ENCODE assay signal across 18 cellular contexts in the genomic region with DNA sequence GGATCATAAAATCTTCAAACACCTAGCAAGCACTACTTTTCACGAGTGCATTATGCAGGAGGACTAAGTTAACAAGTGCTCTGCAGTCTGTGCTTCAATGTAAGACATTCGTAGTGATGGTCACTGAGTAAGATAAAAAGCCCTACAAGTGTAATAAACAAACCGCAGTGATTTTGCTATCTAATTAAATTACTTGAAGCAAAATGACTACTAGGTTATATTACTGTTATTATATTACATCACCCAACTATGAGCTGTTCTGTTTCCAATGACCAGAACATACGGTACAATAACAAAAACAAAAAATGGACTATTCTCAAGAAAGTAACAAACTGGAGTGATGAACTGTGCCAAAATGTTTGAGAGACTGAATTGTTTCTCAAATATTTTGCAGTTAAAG. TPM values are rescaled to one million over a fixed set of nuclear protein-coding genes. Genes with fewer than 3 reads are reported as not detected.
DNase-seq lines count a peak whose midpoint lies in the region; ATAC-seq and TF ChIP-seq lines count a peak whose summit lies in the region.
"Had no signal": no experiment of that assay in that cellular context is flagged by ENCODE, and none has a peak within 500 bp of the region (broad histone marks: within the 10 kb centered on the region; RNA-seq: fewer than 3 reads in every experiment).

No MANE protein-coding gene starts in this region.

- H3K36me3 Mint-ChIP-seq in naive thymus-derived CD4-positive, alpha-beta T cell: peaks cover 0 to 28% (median 5%) of the 10 kb centered on the region in 5 donors

- H3K4me3 ChIP-seq in SU-DHL-6 (ENCODE audit: insufficient read depth, low read length, poor library complexity, severe bottlenecking) (no peak overlapping the region), skeletal muscle satellite cell (ENCODE audit: low read length) (no peak overlapping the region)
- H3K4me3 ChIP-seq in naive thymus-derived CD4-positive, alpha-beta T cell (ENCODE audit: low read length): no peak overlapping the region
- H3K4me3 ChIP-seq: BLaER1 treated with 17β-estradiol and CSF1 and Interleukin-3, amounts not matched to agents 10 nM and 100 nM had no signal

- CTCF ChIA-PET in naive thymus-derived CD4-positive, alpha-beta T cell (lab: Charles Lee): no interaction called here

- peak overlapping the region; percentile 29 for H3K9ac ChIP-seq in SU-DHL-6 (ENCODE audit: low read length)
- H3K9ac ChIP-seq in skeletal muscle satellite cell (ENCODE audit: low read depth, low read length): no peak overlapping the region

- H3K4me1 ChIP-seq in skeletal muscle satellite cell (ENCODE audit: control insufficient read depth, insufficient read depth, low read length): peaks cover 17% of the 10 kb centered on the region
- H3K4me1 ChIP-seq in naive thymus-derived CD4-positive, alpha-beta T cell (ENCODE audit: control insufficient read depth in 2 of 2, insufficient read depth in 2 of 2, low read length in 2 of 2): peaks cover 0 to 3% of the 10 kb centered on the region in 2 donors

- H3K27me3 ChIP-seq in SU-DHL-6 (ENCODE audit: low read length): no peaks in the 10 kb centered on the region
- no peaks in the 10 kb centered on the region for H3K27me3 ChIP-seq in skeletal muscle satellite cell (ENCODE audit: control insufficient read depth, insufficient read depth, low read length)
- no peaks in the 10 kb centered on the region for H3K27me3 ChIP-seq in naive thymus-derived CD4-positive, alpha-beta T cell (ENCODE audit: control insufficient read depth in 2 of 2, insufficient read depth in 2 of 2, low read length in 2 of 2)
- H3K27me3 ChIP-seq: BLaER1 treated with 17β-estradiol and CSF1 and Interleukin-3, amounts not matched to agents 10 nM and 100 nM had no signal

- H2AFZ ChIP-seq in SU-DHL-6 (ENCODE audit: low read depth, low read length, severe bottlenecking): no peak overlapping the region

- H3K4me2 ChIP-seq in SU-DHL-6 (ENCODE audit: low read depth, low read length, poor library complexity, severe bottlenecking) (peak overlapping the region; percentile 70), skeletal muscle satellite cell (ENCODE audit: low read length) (peak overlapping the region; percentile 23)

- H3K4me1 Mint-ChIP-seq in naive thymus-derived CD4-positive, alpha-beta T cell: peaks cover 16 to 50% (median 35%) of the 10 kb centered on the region in 7 donors

- no peaks in the 10 kb centered on the region for H3K9me3 ChIP-seq in SU-DHL-6 (ENCODE audit: insufficient read depth, low read length)
- no peaks in the 10 kb centered on the region for H3K9me3 ChIP-seq in skeletal muscle satellite cell (replicated peaks; ENCODE audit: low read length)
- no peaks in the 10 kb centered on the region for H3K9me3 ChIP-seq in naive thymus-derived CD4-positive, alpha-beta T cell (ENCODE audit: control insufficient read depth in 2 of 3, low read length in 3 of 3)
- H3K9me3 ChIP-seq: BLaER1 treated with 17β-estradiol and CSF1 and Interleukin-3, amounts not matched to agents 10 nM and 100 nM had no signal

- peaks cover 62% of the 10 kb centered on the region for H3K79me2 ChIP-seq in SU-DHL-6 (ENCODE audit: insufficient read depth, low read length)

- peaks cover 9% of the 10 kb centered on the region for H3K36me3 ChIP-seq in SU-DHL-6 (ENCODE audit: low read length)
- peaks cover 7% of the 10 kb centered on the region for H3K36me3 ChIP-seq in skeletal muscle satellite cell (ENCODE audit: insufficient read depth, low read length)
- peaks cover 0 to 12% (median 0%) of the 10 kb centered on the region in 3 experiments for H3K36me3 ChIP-seq in naive thymus-derived CD4-positive, alpha-beta T cell (ENCODE audit: control insufficient read depth in 2 of 3, insufficient read depth in 3 of 3, low read length in 3 of 3)

- DNase-seq in HCEC 1CT: peak; percentile 43
- peak; percentile 56 for DNase-seq in fibroblast of peridontal ligament (ENCODE audit: extremely low read depth)
- no peak for DNase-seq in activated CD4-positive, alpha-beta T cell treated with anti-CD3 and anti-CD28 coated beads, Interleukin-2, amount 50 U/mL, for 1 hour
- DNase-seq in stimulated activated naive CD8-positive, alpha-beta T cell treated with anti-CD3 and anti-CD28 coated beads, Interleukin-15, Interleukin-2, amounts not matched to agents 100 U/mL and 50 U/mL, for 24 hours: no peak
- no peak for DNase-seq in naive thymus-derived CD4-positive, alpha-beta T cell
- DNase-seq: DMS153, GOT3, KG1, NCI-H1092, NCI-H187, NCI-H446 treated with DMSO at 0.1 percent for 48 hours, NCI-H774 had no signal

- H4K20me1 ChIP-seq in SU-DHL-6 (ENCODE audit: low read depth, low read length): no peaks in the 10 kb centered on the region

- intact Hi-C loops in naive thymus-derived CD4-positive, alpha-beta T cell (cut with micrococcal nuclease): no loop called here

- peak overlapping the region; percentile 87 for H3K27ac ChIP-seq in SU-DHL-6 (ENCODE audit: low read depth, low read length)
- no peak overlapping the region for H3K27ac ChIP-seq in naive thymus-derived CD4-positive, alpha-beta T cell (ENCODE audit: low read depth, low read length)

- no peak overlapping the region for H3K4me3 Mint-ChIP-seq in naive thymus-derived CD4-positive, alpha-beta T cell

- peaks cover 46% of the 10 kb centered on the region for H3F3A ChIP-seq in SU-DHL-6 (ENCODE audit: insufficient read depth)

- peaks cover 0 to 2% (median 0%) of the 10 kb centered on the region in 11 donors for H3K9me3 Mint-ChIP-seq in naive thymus-derived CD4-positive, alpha-beta T cell

- POLR2A ChIA-PET in naive thymus-derived CD4-positive, alpha-beta T cell (lab: Charles Lee): no interaction called here

- TF ChIP-seq CTCF in SU-DHL-6 (IDR thresholded peaks at IDR 0.05; ENCODE audit: insufficient read depth, low read length, poor library complexity, severe bottlenecking): no peak

- H3K27ac Mint-ChIP-seq in naive thymus-derived CD4-positive, alpha-beta T cell: no peak overlapping the region

- no peak for ATAC-seq in stimulated activated naive CD8-positive, alpha-beta T cell treated with anti-CD3 and anti-CD28 coated beads, Interleukin-15, Interleukin-2, amounts not matched to agents 100 U/mL and 50 U/mL, for 24 hours
- ATAC-seq in naive thymus-derived CD4-positive, alpha-beta T cell: no peak
- ATAC-seq: Panc1, Right ventricle myocardium inferior had no signal

- no peaks in the 10 kb centered on the region for H3K27me3 Mint-ChIP-seq in naive thymus-derived CD4-positive, alpha-beta T cell

- no peaks in the 10 kb centered on the region for H3K9me2 ChIP-seq in SU-DHL-6 (replicated peaks; ENCODE audit: insufficient read depth, low read length)

RNA-seq across cellular contexts. Expression of a gene that starts 11.2 kb away (rescaled TPM):
- total RNA-seq in skeletal muscle satellite cell (2012; rRNA removed): under 0.01 and 0.22 TPM in 2 replicates
- not detected for total RNA-seq in naive thymus-derived CD4-positive, alpha-beta T cell
- polyA plus RNA-seq in naive thymus-derived CD4-positive, alpha-beta T cell: not detected
- total RNA-seq: MCF 10A, Right ventricle myocardium inferior had no signal

RNA-seq across cellular contexts. Expression of a gene that starts 12.8 kb away (rescaled TPM):
- 50.2 and 57.3 TPM in 2 replicates for total RNA-seq in skeletal muscle satellite cell (2012; rRNA removed)
- 10 to 100 TPM; 26.8 to 41.7 (median 37.2) TPM for total RNA-seq in naive thymus-derived CD4-positive, alpha-beta T cell
- polyA plus RNA-seq in naive thymus-derived CD4-positive, alpha-beta T cell: 10 to 100 TPM; 41.9 to 66.7 TPM

RNA-seq across cellular contexts. Expression of a gene that starts 16.4 kb away (rescaled TPM):
- total RNA-seq in skeletal muscle satellite cell (2012; rRNA removed): 22.1 and 23.6 TPM in 2 replicates
- 10 to 100 TPM; 15.2 to 25.9 (median 18.9) TPM for total RNA-seq in naive thymus-derived CD4-positive, alpha-beta T cell
- 1 to 10 TPM; 6.7 to 7.0 TPM for polyA plus RNA-seq in naive thymus-derived CD4-positive, alpha-beta T cell

RNA-seq across cellular contexts. Expression of a gene that starts 36.0 kb away (rescaled TPM):
- 290 and 339 TPM in 2 replicates for total RNA-seq in skeletal muscle satellite cell (2012; rRNA removed)
- total RNA-seq in naive thymus-derived CD4-positive, alpha-beta T cell: under 1 TPM in 2 of 5 experiments, not detected in 3; 0.34 to 0.76 TPM
- not detected for polyA plus RNA-seq in naive thymus-derived CD4-positive, alpha-beta T cell

RNA-seq across cellular contexts. Expression of a gene that starts 37.0 kb away (rescaled TPM):
- 33.0 and 47.6 TPM in 2 replicates for total RNA-seq in skeletal muscle satellite cell (2012; rRNA removed)
- 1 to 10 TPM; 3.6 to 7.0 (median 5.3) TPM for total RNA-seq in naive thymus-derived CD4-positive, alpha-beta T cell
- 1 to 10 TPM; 3.5 to 6.5 TPM for polyA plus RNA-seq in naive thymus-derived CD4-positive, alpha-beta T cell

Comparison
In these comparisons a context has a peak if more than half of its experiments do, and no peak if none do; other contexts are left out.
1. DNase-seq: peak in HCEC 1CT (single experiment) and fibroblast of peridontal ligament (single experiment); none in activated CD4-positive, alpha-beta T cell treated with anti-CD3 and anti-CD28 coated beads, Interleukin-2, amount 50 U/mL, for 1 hour (single experiment), stimulated activated naive CD8-positive, alpha-beta T cell treated with anti-CD3 and anti-CD28 coated beads, Interleukin-15, Interleukin-2, amounts not matched to agents 100 U/mL and 50 U/mL, for 24 hours (single experiment) and naive thymus-derived CD4-positive, alpha-beta T cell (0 of 9).